Comparison of ENCODE assay signal across 1 cellular context in the genomic region with DNA sequence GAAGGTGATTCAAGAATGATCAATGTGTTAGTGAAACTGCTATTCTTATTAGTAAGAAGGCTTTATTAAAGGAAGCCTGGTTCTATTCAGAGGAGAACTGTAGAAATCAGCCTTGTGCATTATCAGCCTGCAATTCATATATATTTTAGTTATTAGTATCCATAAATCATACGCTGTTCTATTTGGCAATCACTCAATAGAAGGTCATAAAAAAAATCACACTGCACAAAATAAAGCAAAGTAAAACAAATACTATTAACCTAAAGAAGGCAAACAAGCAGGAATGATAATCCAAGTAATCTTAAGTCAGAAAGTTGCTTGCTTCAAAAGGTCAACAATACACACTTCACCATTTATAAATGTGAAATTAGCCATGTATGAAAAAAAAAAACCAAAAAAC.
TF ChIP-seq lines count a peak whose summit lies in the region.

No MANE protein-coding gene starts in this region.

TF ChIP-seq in A549, 52 proteins besides CTCF, POLR2A, EP300 and RAD21 (continued from another document):
- no peak for TF ChIP-seq ZSCAN20 (CRISPR knock-in tag; IDR thresholded peaks at IDR 0.05)
